14 cellular contexts compared by ENCODE assay signal in genomic region chr15:51752918-51753317, GRCh38. TPM values are rescaled to one million over a fixed set of nuclear protein-coding genes. Genes with fewer than 3 reads are reported as not detected.
DNase-seq lines count a peak whose midpoint lies in the region; ATAC-seq and TF ChIP-seq lines count a peak whose summit lies in the region.
"Had no signal": no experiment of that assay in that cellular context is flagged by ENCODE, and none has a peak within 500 bp of the region (broad histone marks: within the 10 kb centered on the region; RNA-seq: fewer than 3 reads in every experiment).

No MANE protein-coding gene starts in this region.

- H2BK15ac ChIP-seq in mesenchymal stem cell (ENCODE audit: low read depth, poor library complexity, severe bottlenecking), result no peak overlapping the region

- no peaks in the 10 kb centered on the region for H3K79me1 ChIP-seq in mesenchymal stem cell (replicated peaks; ENCODE audit: low read length, poor library complexity, severe bottlenecking)

- TF ChIP-seq CTCF in activated CD8-positive, alpha-beta T cell treated with anti-CD3 and anti-CD28 coated beads for 36 hours (IDR thresholded peaks at IDR 0.05), result no peak
- no peak for TF ChIP-seq CTCF in tibial artery (IDR thresholded peaks at IDR 0.05)

- peaks cover 0 to 5% (median 2%) of the 10 kb centered on the region in 3 donors for H3K36me3 Mint-ChIP-seq in CD8-positive, alpha-beta memory T cell
- H3K36me3 Mint-ChIP-seq in activated CD8-positive, alpha-beta T cell treated with anti-CD3 and anti-CD28 coated beads for 36 hours (ENCODE audit: low read depth), result no peaks in the 10 kb centered on the region

- no peak overlapping the region for H2AFZ ChIP-seq in mesenchymal stem cell (ENCODE audit: low read depth, low read length)

- no peak overlapping the region for H3K23ac ChIP-seq in mesenchymal stem cell (ENCODE audit: low read length in 2 of 2)

- peak overlapping the region in 1 of 8 donors; percentile 32 for H3K27ac Mint-ChIP-seq in CD8-positive, alpha-beta memory T cell
- H3K27ac Mint-ChIP-seq in activated CD8-positive, alpha-beta T cell treated with anti-CD3 and anti-CD28 coated beads for 36 hours, result no peak overlapping the region

- H3K4me3 ChIP-seq in CD8-positive, alpha-beta memory T cell (ENCODE audit: low read length), result no peak overlapping the region
- H3K4me3 ChIP-seq in mesenchymal stem cell (ENCODE audit: insufficient read depth in 1 of 2, low read depth in 1 of 2, low read length in 2 of 2) (no peak overlapping the region), tibial artery (no peak overlapping the region)
- H3K4me3 ChIP-seq: body of pancreas had no signal

- H3K4me1 ChIP-seq in CD8-positive, alpha-beta memory T cell (ENCODE audit: insufficient read depth, low read length), result peaks cover 11% of the 10 kb centered on the region
- H3K4me1 ChIP-seq in mesenchymal stem cell (ENCODE audit: control insufficient read depth, insufficient read depth, low read depth, low read length) (peaks cover 8% of the 10 kb centered on the region), tibial artery (peaks cover 0 to 14% (median 5%) of the 10 kb centered on the region in 4 donors)
- H3K4me1 ChIP-seq: SJCRH30 had no signal

- H3K4me3 Mint-ChIP-seq in CD8-positive, alpha-beta memory T cell, result peak overlapping the region; percentile 68 to 90 (median 87)
- peak overlapping the region; percentile 79 for H3K4me3 Mint-ChIP-seq in activated CD8-positive, alpha-beta T cell treated with anti-CD3 and anti-CD28 coated beads for 36 hours

- no peak overlapping the region for H3K4me2 ChIP-seq in mesenchymal stem cell (ENCODE audit: low read length, poor library complexity, severe bottlenecking)

- no peak overlapping the region for H3K4ac ChIP-seq in mesenchymal stem cell (ENCODE audit: low read depth in 1 of 2, low read length in 2 of 2)

- H3K9me3 ChIP-seq in CD8-positive, alpha-beta memory T cell (ENCODE audit: low read length), result no peaks in the 10 kb centered on the region
- no peaks in the 10 kb centered on the region for H3K9me3 ChIP-seq in mesenchymal stem cell (ENCODE audit: control insufficient read depth, low read length)
- no peaks in the 10 kb centered on the region for H3K9me3 ChIP-seq in tibial artery
- H3K9me3 ChIP-seq: body of pancreas, SJCRH30 had no signal

- H3K14ac ChIP-seq in mesenchymal stem cell (ENCODE audit: low read length in 2 of 2), result no peak overlapping the region

- H3K9me3 Mint-ChIP-seq in CD8-positive, alpha-beta memory T cell, result no peaks in the 10 kb centered on the region
- H3K9me3 Mint-ChIP-seq in activated CD8-positive, alpha-beta T cell treated with anti-CD3 and anti-CD28 coated beads for 36 hours, result no peaks in the 10 kb centered on the region

- DNase-seq in AML-193 (lab: John Stamatoyannopoulos, UW) (peak; percentile 74 to 82), mesenchymal stem cell (no peak), NCI-H446 treated with DMSO at 0.1 percent for 48 hours (lab: John Stamatoyannopoulos, UW) (no peak), hippocampal formation (lab: John Stamatoyannopoulos, UW) (no peak), retina (no peak), tibial artery (no peak)
- no peak for DNase-seq in CD8-positive, alpha-beta memory T cell
- no peak for DNase-seq in activated CD8-positive, alpha-beta T cell treated with anti-CD3 and anti-CD28 coated beads for 36 hours
- DNase-seq: activated CD8-positive, alpha-beta memory T cell treated with anti-CD3 and anti-CD28 coated beads for 24 hours; body of pancreas; MM.1S; NCI-H524 treated with DMSO at 0.1 percent for 48 hours; stimulated activated CD4-positive, alpha-beta T cell treated with anti-CD3 and anti-CD28 coated beads, Interleukin-2, amount 100 ng/mL, for 24 hours had no signal

- H2BK12ac ChIP-seq in mesenchymal stem cell (ENCODE audit: low read length in 2 of 2), result no peak overlapping the region

- no peak overlapping the region for H2BK120ac ChIP-seq in mesenchymal stem cell (ENCODE audit: low read depth, low read length)

- intact Hi-C loops in activated CD8-positive, alpha-beta T cell treated with anti-CD3 and anti-CD28 coated beads for 36 hours (cut with micrococcal nuclease), result no loop called here
- intact Hi-C loops in tibial artery (cut with DNase I; ENCODE audit: low total_unique reads), result no loop called here

- no peak overlapping the region for H3K18ac ChIP-seq in mesenchymal stem cell (ENCODE audit: low read depth in 1 of 2, low read length in 2 of 2)

- H3K27ac ChIP-seq in CD8-positive, alpha-beta memory T cell (ENCODE audit: low read depth, low read length), result no peak overlapping the region
- H3K27ac ChIP-seq in mesenchymal stem cell (ENCODE audit: low read length, poor library complexity, severe bottlenecking), result no peak overlapping the region
- no peak overlapping the region for H3K27ac ChIP-seq in tibial artery
- H3K27ac ChIP-seq: SJCRH30 had no signal

- no peaks in the 10 kb centered on the region for H3K27me3 ChIP-seq in CD8-positive, alpha-beta memory T cell (ENCODE audit: insufficient read depth, low read length, poor library complexity, severe bottlenecking)
- peaks cover 26 to 68% of the 10 kb centered on the region in 2 experiments for H3K27me3 ChIP-seq in mesenchymal stem cell (ENCODE audit: control insufficient read depth in 1 of 2, insufficient read depth in 1 of 2, low read length in 2 of 2)
- no peaks in the 10 kb centered on the region for H3K27me3 ChIP-seq in tibial artery
- H3K27me3 ChIP-seq: body of pancreas had no signal

- peaks cover 40 to 49% (median 47%) of the 10 kb centered on the region in 3 donors for H3K4me1 Mint-ChIP-seq in CD8-positive, alpha-beta memory T cell
- H3K4me1 Mint-ChIP-seq in activated CD8-positive, alpha-beta T cell treated with anti-CD3 and anti-CD28 coated beads for 36 hours (ENCODE audit: low read depth), result peaks cover 23% of the 10 kb centered on the region

- no peak for ATAC-seq in activated CD8-positive, alpha-beta T cell treated with anti-CD3 and anti-CD28 coated beads for 36 hours
- ATAC-seq: body of pancreas had no signal

- peaks cover 0 to 2% of the 10 kb centered on the region in 2 donors for H3K27me3 Mint-ChIP-seq in CD8-positive, alpha-beta memory T cell
- H3K27me3 Mint-ChIP-seq in activated CD8-positive, alpha-beta T cell treated with anti-CD3 and anti-CD28 coated beads for 36 hours, result peaks cover 6% of the 10 kb centered on the region

- H3K36me3 ChIP-seq in CD8-positive, alpha-beta memory T cell (ENCODE audit: insufficient read depth, low read length), result no peaks in the 10 kb centered on the region
- H3K36me3 ChIP-seq in mesenchymal stem cell (ENCODE audit: control insufficient read depth in 1 of 2, insufficient read depth in 2 of 2, low read depth in 1 of 2, low read length in 2 of 2), result no peaks in the 10 kb centered on the region
- no peaks in the 10 kb centered on the region for H3K36me3 ChIP-seq in tibial artery
- H3K36me3 ChIP-seq: SJCRH30 had no signal

- H2BK5ac ChIP-seq in mesenchymal stem cell (ENCODE audit: low read depth, low read length, poor library complexity, severe bottlenecking), result no peak overlapping the region

- peak overlapping the region; percentile 80 for H3K9ac ChIP-seq in mesenchymal stem cell (ENCODE audit: low read length)

- H4K8ac ChIP-seq in mesenchymal stem cell (ENCODE audit: low read length), result no peak overlapping the region

- POLR2A ChIA-PET in CD8-positive, alpha-beta memory T cell (lab: Charles Lee), result interaction anchor here (2.9 kb wide), 1 partner anchor 16 kb away, joined by 21 read pairs; the partner anchor contains the start of gene LYSMD2
- POLR2A ChIA-PET in activated CD8-positive, alpha-beta T cell treated with anti-CD3 and anti-CD28 coated beads for 36 hours (lab: Charles Lee), result interaction anchor here (1.8 kb wide), 1 partner anchor 17 kb away, joined by 5 read pairs; no protein-coding TSS in a partner anchor

- CTCF ChIA-PET in CD8-positive, alpha-beta memory T cell (lab: Charles Lee), result no interaction called here
- CTCF ChIA-PET in activated CD8-positive, alpha-beta T cell treated with anti-CD3 and anti-CD28 coated beads for 36 hours (lab: Charles Lee), result interaction anchor here (5.9 kb wide), 1 partner anchor 24 kb away, joined by 47 read pairs; no protein-coding TSS in a partner anchor

- no peak overlapping the region for H2AK5ac ChIP-seq in mesenchymal stem cell (ENCODE audit: low read length, severe bottlenecking)

- no peak overlapping the region for H4K91ac ChIP-seq in mesenchymal stem cell (ENCODE audit: low read length)

- WGBS in mesenchymal stem cell, result 89% methylated on average over 5 of the region's 5 CpGs

RNA-seq across cellular contexts. Expression of gene TMOD2, which starts 1.5 kb away (rescaled TPM):
- 10 to 100 TPM in 1 of 2 experiments, 1 to 10 TPM in 1; 8.6 to 10.0 TPM for total RNA-seq in CD8-positive, alpha-beta memory T cell
- polyA plus RNA-seq in CD8-positive, alpha-beta memory T cell, result 3.1 TPM
- 1 to 10 TPM; 4.8 to 7.0 TPM for total RNA-seq in activated CD8-positive, alpha-beta T cell treated with anti-CD3 and anti-CD28 coated beads for 36 hours
- 5.9 TPM for polyA plus RNA-seq in mesenchymal stem cell (2013, experiment 1 of 2)
- 5.9 TPM for polyA plus RNA-seq in mesenchymal stem cell (2013, experiment 2 of 2)

RNA-seq across cellular contexts. Expression of gene LYSMD2, which starts 15.5 kb away (rescaled TPM):
- total RNA-seq in CD8-positive, alpha-beta memory T cell, result 10 to 100 TPM; 25.1 TPM
- 70.5 TPM for polyA plus RNA-seq in CD8-positive, alpha-beta memory T cell
- 10 to 100 TPM; 18.5 to 19.0 TPM for total RNA-seq in activated CD8-positive, alpha-beta T cell treated with anti-CD3 and anti-CD28 coated beads for 36 hours
- polyA plus RNA-seq in mesenchymal stem cell (2013, experiment 1 of 2), result 6.6 TPM
- 8.1 TPM for polyA plus RNA-seq in mesenchymal stem cell (2013, experiment 2 of 2)

Comparison
In these comparisons a context has a peak if more than half of its experiments do, and no peak if none do; other contexts are left out.
1. DNase-seq: peak in AML-193 (2 of 2); none in CD8-positive, alpha-beta memory T cell (0 of 5), activated CD8-positive, alpha-beta T cell treated with anti-CD3 and anti-CD28 coated beads for 36 hours (single experiment), mesenchymal stem cell (single experiment), NCI-H446 treated with DMSO at 0.1 percent for 48 hours (single experiment), hippocampal formation (0 of 2), retina (single experiment) and tibial artery (0 of 2).